Comparison of ENCODE assay signal across 30 cellular contexts in the genomic region with DNA sequence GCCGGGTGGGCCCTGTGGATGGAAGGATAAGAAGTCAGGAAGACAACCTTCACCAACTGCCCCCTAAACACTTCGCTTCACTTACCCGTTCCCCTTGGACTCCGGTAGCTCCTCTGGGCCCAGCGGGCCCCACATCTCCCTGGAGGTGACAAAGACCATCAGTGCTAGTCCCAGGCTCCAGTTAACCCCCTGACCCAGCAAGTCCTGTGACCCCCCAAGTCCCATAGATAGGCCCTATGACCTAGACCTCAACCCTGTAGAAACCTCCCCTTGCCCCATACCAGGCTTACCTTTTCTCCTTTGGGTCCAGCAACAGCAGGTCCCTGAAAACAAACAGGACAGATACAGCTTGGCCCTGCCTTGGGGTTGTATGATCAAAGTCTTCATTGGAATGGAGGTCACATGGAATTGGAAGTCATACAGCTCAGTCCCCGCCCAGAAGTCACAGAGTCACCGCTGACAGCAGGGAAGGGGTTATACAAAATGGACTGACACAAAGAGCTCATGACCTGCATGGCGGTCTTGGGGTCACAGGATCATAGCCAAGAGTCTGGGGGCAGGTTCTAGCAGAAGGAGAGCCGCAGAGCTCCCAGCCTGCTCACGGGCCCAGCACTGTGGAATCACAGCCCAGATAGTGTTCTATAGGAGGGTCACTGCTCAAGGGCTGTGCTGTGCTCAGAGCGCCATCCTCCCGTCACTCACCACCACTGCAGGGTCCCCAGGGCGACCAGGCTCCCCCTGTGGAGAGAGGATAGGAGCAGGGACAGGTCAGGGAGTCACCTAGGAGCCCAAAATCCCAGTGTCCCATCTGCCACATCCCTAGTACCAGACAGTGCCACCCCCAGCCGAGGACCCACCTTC. TPM values are rescaled to one million over a fixed set of nuclear protein-coding genes. Genes with fewer than 3 reads are reported as not detected.
"Had no signal": no experiment of that assay in that cellular context is flagged by ENCODE, and none has a peak within 500 bp of the region (broad histone marks: within the 10 kb centered on the region; RNA-seq: fewer than 3 reads in every experiment).

No MANE protein-coding gene starts in this region.

- H3K9me3 ChIP-seq: heart right ventricle, right atrium auricular region, stomach, suprapubic skin, transverse colon had no signal

- H3K9me3 Mint-ChIP-seq: activated B cell treated with CpG ODN at 0.5 μM for 24 hours; activated naive CD4-positive, alpha-beta T cell treated with anti-CD3 and anti-CD28 coated beads, Interleukin-2, amount 50 U/mL, for 24 hours; dendritic cell treated with granulocyte-macrophage colony-stimulating factor and Interleukin-4, amounts not matched to agents 40 ng/mL and 50 ng/mL, for 4 days had no signal

- H3K4me3 ChIP-seq: heart right ventricle, lung, right atrium auricular region, stomach, suprapubic skin, transverse colon had no signal

- H3K4me3 Mint-ChIP-seq: activated B cell treated with CpG ODN at 0.5 μM for 24 hours; activated CD4-positive, alpha-beta T cell treated with anti-CD3 and anti-CD28 coated beads for 36 hours; activated naive CD4-positive, alpha-beta T cell treated with anti-CD3 and anti-CD28 coated beads, Interleukin-2, amount 50 U/mL, for 24 hours; brain; dendritic cell treated with granulocyte-macrophage colony-stimulating factor and Interleukin-4, amounts not matched to agents 40 ng/mL and 50 ng/mL, for 4 days; T-helper 17 cell had no signal

- DNase-seq: activated B cell treated with CpG ODN at 0.5 μM for 24 hours; activated CD4-positive, alpha-beta T cell treated with anti-CD3 and anti-CD28 coated beads for 36 hours; activated CD4-positive, alpha-beta T cell treated with anti-CD3 and anti-CD28 coated beads, Interleukin-2, amount 50 U/mL, for 4 hours; activated effector memory CD4-positive, alpha-beta T cell treated with Interleukin-2 at 50 U/mL for 16 hours; activated T-cell treated with anti-CD3 and anti-CD28 coated beads, Interleukin-2, amount 50 U/mL, for 48 hours; aorta; effector CD4-positive, alpha-beta T cell; erythroblast; foreskin fibroblast; heart right ventricle; naive thymus-derived CD4-positive, alpha-beta T cell; stimulated activated CD4-positive, alpha-beta T cell treated with anti-CD3 and anti-CD28 coated beads, Interleukin-12 subunit alpha, Interleukin-12 subunit beta, amount 100 ng/mL, for 4 hours; stimulated activated CD4-positive, alpha-beta T cell treated with anti-CD3 and anti-CD28 coated beads, Interleukin-4, amount 100 ng/mL, for 4 hours; stomach; SW 1271; T-helper 17 cell; transverse colon had no signal

- H3K4me1 Mint-ChIP-seq: activated B cell treated with CpG ODN at 0.5 μM for 24 hours; activated CD4-positive, alpha-beta T cell treated with anti-CD3 and anti-CD28 coated beads for 36 hours; activated naive CD4-positive, alpha-beta T cell treated with anti-CD3 and anti-CD28 coated beads, Interleukin-2, amount 50 U/mL, for 24 hours; brain; naive thymus-derived CD4-positive, alpha-beta T cell; T-helper 17 cell had no signal

- H3K36me3 ChIP-seq: right atrium auricular region, transverse colon had no signal

- ATAC-seq: activated CD4-positive, alpha-beta T cell treated with anti-CD3 and anti-CD28 coated beads for 36 hours; naive thymus-derived CD4-positive, alpha-beta T cell; T-helper 17 cell had no signal

- H3K27me3 ChIP-seq: heart right ventricle, right atrium auricular region, stomach, suprapubic skin, transverse colon had no signal

- H3K36me3 Mint-ChIP-seq: activated naive CD4-positive, alpha-beta T cell treated with anti-CD3 and anti-CD28 coated beads, Interleukin-2, amount 50 U/mL, for 24 hours; naive thymus-derived CD4-positive, alpha-beta T cell had no signal

- H3K4me1 ChIP-seq: heart right ventricle, right atrium auricular region, stomach, transverse colon had no signal

- H3K27ac ChIP-seq: heart right ventricle, right atrium auricular region, stomach, suprapubic skin, transverse colon had no signal

- H3K27ac Mint-ChIP-seq: activated B cell treated with CpG ODN at 0.5 μM for 24 hours; activated CD4-positive, alpha-beta T cell treated with anti-CD3 and anti-CD28 coated beads for 36 hours; activated naive CD4-positive, alpha-beta T cell treated with anti-CD3 and anti-CD28 coated beads, Interleukin-2, amount 50 U/mL, for 24 hours; brain; dendritic cell treated with granulocyte-macrophage colony-stimulating factor and Interleukin-4, amounts not matched to agents 40 ng/mL and 50 ng/mL, for 4 days; progenitor cell of endocrine pancreas; T-helper 17 cell had no signal

- H3K27me3 Mint-ChIP-seq: activated naive CD4-positive, alpha-beta T cell treated with anti-CD3 and anti-CD28 coated beads, Interleukin-2, amount 50 U/mL, for 24 hours; brain; naive thymus-derived CD4-positive, alpha-beta T cell; progenitor cell of endocrine pancreas had no signal

RNA-seq across cellular contexts. Expression of a gene that starts 13.3 kb away (rescaled TPM):
- polyA plus RNA-seq: naive thymus-derived CD4-positive, alpha-beta T cell had no signal

RNA-seq across cellular contexts. Expression of a gene that starts 18.3 kb away (rescaled TPM):
- total RNA-seq: activated B cell treated with CpG ODN at 0.5 μM for 24 hours; activated CD4-positive, alpha-beta T cell treated with anti-CD3 and anti-CD28 coated beads for 36 hours; activated CD8-positive, alpha-beta memory T cell treated with anti-CD3 and anti-CD28 coated beads for 36 hours; right atrium auricular region; T-helper 17 cell; transverse colon had no signal
- polyA plus RNA-seq: naive thymus-derived CD4-positive, alpha-beta T cell had no signal

RNA-seq across cellular contexts. Expression of a gene that starts 39.7 kb away (rescaled TPM):
- total RNA-seq: activated B cell treated with CpG ODN at 0.5 μM for 24 hours; activated CD8-positive, alpha-beta memory T cell treated with anti-CD3 and anti-CD28 coated beads for 36 hours; aorta; cardiac septum; fibroblast of lung; heart right ventricle; lung; naive thymus-derived CD4-positive, alpha-beta T cell; osteocyte; progenitor cell of endocrine pancreas; right atrium auricular region; stomach; suprapubic skin had no signal
- polyA plus RNA-seq: adipose tissue; fibroblast of lung; heart right ventricle; keratinocyte; naive thymus-derived CD4-positive, alpha-beta T cell had no signal
